24 cellular contexts compared by ENCODE assay signal in genomic region chr20:34792687-34793363, GRCh38.
"Had no signal": no experiment of that assay in that cellular context is flagged by ENCODE, and none has a peak within 500 bp of the region (broad histone marks: within the 10 kb centered on the region; RNA-seq: fewer than 3 reads in every experiment).

No MANE protein-coding gene starts in this region.

- H3K4me3 Mint-ChIP-seq: activated CD4-positive, alpha-beta T cell treated with anti-CD3 and anti-CD28 coated beads for 36 hours; activated naive CD8-positive, alpha-beta T cell; naive thymus-derived CD4-positive, alpha-beta T cell had no signal

- H3K9ac ChIP-seq: parathyroid adenoma had no signal

- H3K27me3 ChIP-seq: colonic mucosa, right atrium auricular region, suprapubic skin, tibial nerve had no signal

- H3K4me3 ChIP-seq: colonic mucosa, right atrium auricular region, suprapubic skin, tibial nerve had no signal

- H3K27ac ChIP-seq: colonic mucosa, parathyroid adenoma, suprapubic skin, tibial nerve had no signal

- H2AFZ ChIP-seq: parathyroid adenoma had no signal

- H3K4me1 ChIP-seq: colonic mucosa had no signal

- FAIRE-seq: bronchial epithelial cell, kidney had no signal

- H3K9me3 ChIP-seq: colonic mucosa, right atrium auricular region, suprapubic skin had no signal

- DNase-seq: activated CD4-positive, alpha-beta T cell treated with anti-CD3 and anti-CD28 coated beads for 36 hours; activated CD4-positive, CD25-positive, alpha-beta regulatory T cell; activated effector memory CD4-positive, alpha-beta T cell treated with Interleukin-2 at 50 U/mL for 16 hours; activated naive CD4-positive, alpha-beta T cell treated with Interleukin-2 at 50 U/mL for 16 hours; activated T-cell treated with anti-CD3 and anti-CD28 coated beads for 4 hours; anterior cingulate cortex; colonic mucosa; effector CD8-positive, alpha-beta T cell; head of caudate nucleus; hippocampal formation; kidney; left colon; midbrain; naive thymus-derived CD4-positive, alpha-beta T cell; occipital lobe; stimulated activated CD4-positive, alpha-beta T cell treated with anti-CD3 and anti-CD28 coated beads, Interleukin-15, amount 100 ng/mL, for 24 hours; stimulated activated CD4-positive, alpha-beta T cell treated with anti-CD3 and anti-CD28 coated beads, Interleukin-2, amount 100 ng/mL, for 24 hours; stimulated activated naive CD4-positive, alpha-beta T cell had no signal

- H3K27ac Mint-ChIP-seq: activated CD4-positive, alpha-beta T cell treated with anti-CD3 and anti-CD28 coated beads for 36 hours; activated naive CD8-positive, alpha-beta T cell had no signal

- ATAC-seq: activated CD4-positive, alpha-beta T cell treated with anti-CD3 and anti-CD28 coated beads for 36 hours; left colon; naive thymus-derived CD4-positive, alpha-beta T cell had no signal
